21 cellular contexts compared by ENCODE assay signal in genomic region chr1:25657121-25657521, GRCh38. TPM values are rescaled to one million over a fixed set of nuclear protein-coding genes. Genes with fewer than 3 reads are reported as not detected.
DNase-seq lines count a peak whose midpoint lies in the region; ATAC-seq, FAIRE-seq and TF ChIP-seq lines count a peak whose summit lies in the region.
"Had no signal": no experiment of that assay in that cellular context is flagged by ENCODE, and none has a peak within 500 bp of the region (broad histone marks: within the 10 kb centered on the region; RNA-seq: fewer than 3 reads in every experiment).

No MANE protein-coding gene starts in this region.

- no peak for TF ChIP-seq RAD21 in GM12878 (IDR thresholded peaks at IDR 0.05; ENCODE audit: insufficient read depth, low read depth, low read length)

- CTCF ChIA-PET in GM12878 (lab: Yijun Ruan, JAX) = no interaction called here

- in situ Hi-C loops in GM12878 (cut with MboI) = no loop called here

- no peak overlapping the region for H3K27ac Mint-ChIP-seq in memory B cell
- no peak overlapping the region for H3K27ac Mint-ChIP-seq in activated CD4-positive, alpha-beta T cell treated with anti-CD3 and anti-CD28 coated beads, Interleukin-2, amount 10 ng/mL, durations not matched to agents 24 days and 14 days

- no peaks in the 10 kb centered on the region for H4K20me1 ChIP-seq in GM12878 (ENCODE audit: control insufficient read depth, insufficient read depth)

- H3K27me3 Mint-ChIP-seq in memory B cell = peaks cover 8% of the 10 kb centered on the region
- peaks cover 60% of the 10 kb centered on the region for H3K27me3 Mint-ChIP-seq in activated CD4-positive, alpha-beta T cell treated with anti-CD3 and anti-CD28 coated beads, Interleukin-2, amount 10 ng/mL, durations not matched to agents 24 days and 14 days

- H3K4me3 ChIP-seq in left ventricle myocardium inferior (no peak overlapping the region), GM12878 (no peak overlapping the region), thyroid gland (replicated peaks in 1 of 3) (no peak overlapping the region), foreskin fibroblast (ENCODE audit: low read depth in 1 of 2, low read length in 2 of 2) (no peak overlapping the region)
- H3K4me3 ChIP-seq: gastrocnemius medialis, sigmoid colon had no signal

- no peak overlapping the region for H3K4me2 ChIP-seq in GM12878 (ENCODE audit: control insufficient read depth, insufficient read depth)
- H3K4me2 ChIP-seq: SK-N-SH had no signal

- ATAC-seq in GM12878 (peak; percentile 53), memory B cell (ENCODE audit: low read depth) (peak; percentile 68)
- ATAC-seq: gastrocnemius medialis, HCT116, left colon had no signal

- H2AFZ ChIP-seq in GM12878 (ENCODE audit: control insufficient read depth, low read depth, low read length) = no peak overlapping the region

- BruUV-seq in GM12878 (replicated peaks; lab: Mats Ljungman, UMichigan) = no TSS peak

- no peak overlapping the region for H3K9ac ChIP-seq in GM12878 (ENCODE audit: control insufficient read depth, insufficient read depth, low read length)
- H3K9ac ChIP-seq: SK-N-SH had no signal

- FAIRE-seq in GM12878 (lab: Jason Lieb, UNC) = no peak
- FAIRE-seq: GM19239, RCC 7860 had no signal

- H3K4me1 ChIP-seq in left ventricle myocardium inferior = peaks cover 92% of the 10 kb centered on the region
- no peaks in the 10 kb centered on the region for H3K4me1 ChIP-seq in GM12878 (ENCODE audit: control insufficient read depth, insufficient read depth, low read length)
- H3K4me1 ChIP-seq in thyroid gland = peaks cover 10 to 38% of the 10 kb centered on the region in 2 donors
- H3K4me1 ChIP-seq: Caco-2 had no signal

- TF ChIP-seq POLR2A in GM12878 (IDR thresholded peaks at IDR 0.05; ENCODE audit: low read depth, low read length) = no peak
- no peak for TF ChIP-seq POLR2A in thyroid gland (IDR thresholded peaks at IDR 0.05)

- H3K9me3 Mint-ChIP-seq in memory B cell = no peaks in the 10 kb centered on the region
- H3K9me3 Mint-ChIP-seq in activated CD4-positive, alpha-beta T cell treated with anti-CD3 and anti-CD28 coated beads, Interleukin-2, amount 10 ng/mL, durations not matched to agents 24 days and 14 days = no peaks in the 10 kb centered on the region

- H3K27me3 ChIP-seq in left ventricle myocardium inferior (ENCODE audit: low read depth) (no peaks in the 10 kb centered on the region), GM12878 (replicated peaks in 1 of 2; ENCODE audit: control insufficient read depth in 2 of 2, insufficient read depth in 2 of 2, low read length in 1 of 2) (peaks cover 0 to 9% of the 10 kb centered on the region in 2 experiments; a peak in 3 of 4 replicates), thyroid gland (no peaks in the 10 kb centered on the region)
- H3K27me3 ChIP-seq: gastrocnemius medialis, sigmoid colon had no signal

- TF ChIP-seq CTCF in left ventricle myocardium inferior (IDR thresholded peaks at IDR 0.05; ENCODE audit: borderline replicate concordance) = no peak
- no peak for TF ChIP-seq CTCF in GM12878 (IDR thresholded peaks at IDR 0.05 in 2 of 3, conservative IDR thresholded peaks at IDR 0.05 in 1 of 3; ENCODE audit: control insufficient read depth in 2 of 3, extremely low read depth in 1 of 3, insufficient read depth in 1 of 3, low read depth in 3 of 3, low read length in 3 of 3)
- TF ChIP-seq CTCF in thyroid gland (IDR thresholded peaks at IDR 0.05) = no peak
- TF ChIP-seq CTCF in foreskin fibroblast (IDR thresholded peaks at IDR 0.05; ENCODE audit: low read depth, low read length) = no peak

- TF ChIP-seq EP300 in GM12878 (IDR thresholded peaks at IDR 0.05; ENCODE audit: borderline replicate concordance in 1 of 2, control insufficient read depth in 1 of 2, low read depth in 2 of 2, low read length in 2 of 2) = no peak

- H3K9me3 ChIP-seq in left ventricle myocardium inferior (replicated peaks) (no peaks in the 10 kb centered on the region), GM12878 (replicated peaks; ENCODE audit: control insufficient read depth, insufficient read depth, low read length) (no peaks in the 10 kb centered on the region), thyroid gland (no peaks in the 10 kb centered on the region)
- H3K9me3 ChIP-seq: Caco-2, gastrocnemius medialis, sigmoid colon, SK-N-SH had no signal

- 0% methylated on average over 4 of the region's 4 CpGs for WGBS in GM12878 (ENCODE audit: insufficient coverage, insufficient replicate concordance, low lambda C conversion rate, missing lambda C conversion rate)
- WGBS in thyroid gland, 2 donors = 49 to 66% methylated on average over 4 of the region's 4 CpGs

- H3K4me3 Mint-ChIP-seq in memory B cell = no peak overlapping the region
- no peak overlapping the region for H3K4me3 Mint-ChIP-seq in activated CD4-positive, alpha-beta T cell treated with anti-CD3 and anti-CD28 coated beads, Interleukin-2, amount 10 ng/mL, durations not matched to agents 24 days and 14 days

- H3K27ac ChIP-seq in left ventricle myocardium inferior (replicated peaks) = peak overlapping the region; percentile 83
- no peak overlapping the region for H3K27ac ChIP-seq in GM12878 (ENCODE audit: control insufficient read depth, insufficient read depth)
- peak overlapping the region in 2 of 3 donors; percentile 42 to 56 for H3K27ac ChIP-seq in thyroid gland
- H3K27ac ChIP-seq: epithelial cell of prostate, gastrocnemius medialis, sigmoid colon had no signal

- DNase-seq in left ventricle myocardium inferior = no peak
- DNase-seq in cardiac septum (ENCODE audit: low spot score) = no peak
- DNase-seq in GM12878 (ENCODE audit: low read depth, low spot score) = no peak
- no peak for DNase-seq in memory B cell (ENCODE audit: low spot score in 2 of 2)
- DNase-seq in thyroid gland = peak in 1 of 2 donors; percentile 30
- DNase-seq in stimulated activated CD4-positive, alpha-beta T cell treated with anti-CD3 and anti-CD28 coated beads, Interleukin-2, amount 100 ng/mL, for 24 hours = no peak
- no peak for DNase-seq in foreskin fibroblast
- no peak for DNase-seq in activated CD4-positive, alpha-beta T cell treated with anti-CD3 and anti-CD28 coated beads, Interleukin-2, amount 10 ng/mL, durations not matched to agents 24 days and 14 days
- DNase-seq: Caco-2; gastrocnemius medialis; left colon; MM.1S; NCI-H1694; NCI-H2227 treated with DMSO at 0.1 percent for 48 hours; sigmoid colon; SK-N-SH; stimulated activated CD4-positive, alpha-beta T cell treated with anti-CD3 and anti-CD28 coated beads, Interleukin-1b, Interleukin-23, amount 100 ng/mL, for 48 hours had no signal

- SMC1A ChIA-PET in GM12878 (lab: Charles Lee; ENCODE audit: uncharacterized antibody, unreplicated experiment) = no interaction called here

- intact Hi-C loops in left ventricle myocardium inferior (cut with micrococcal nuclease) = no loop called here
- intact Hi-C loops in cardiac septum (cut with DNase I) = loop anchor here (5.0 kb wide), 1 partner anchor 40 kb away; the partner anchor contains the start of gene MAN1C1
- intact Hi-C loops in GM12878 (cut with micrococcal nuclease; ENCODE audit: unreplicated experiment) = no loop called here
- intact Hi-C loops in thyroid gland (cut with DNase I) = no loop called here
- intact Hi-C loops in activated CD4-positive, alpha-beta T cell treated with anti-CD3 and anti-CD28 coated beads, Interleukin-2, amount 10 ng/mL, durations not matched to agents 24 days and 14 days (cut with micrococcal nuclease) = no loop called here

- H3K36me3 ChIP-seq in left ventricle myocardium inferior (no peaks in the 10 kb centered on the region), GM12878 (ENCODE audit: control insufficient read depth in 2 of 2, insufficient read depth in 2 of 2, low read length in 1 of 2) (no peaks in the 10 kb centered on the region), thyroid gland (no peaks in the 10 kb centered on the region)
- H3K36me3 ChIP-seq: gastrocnemius medialis, sigmoid colon had no signal

- RAD21 ChIA-PET in GM12878 (lab: Charles Lee; ENCODE audit: unreplicated experiment) = no interaction called here

- peaks cover 4% of the 10 kb centered on the region for H3K4me1 Mint-ChIP-seq in memory B cell
- H3K4me1 Mint-ChIP-seq in activated CD4-positive, alpha-beta T cell treated with anti-CD3 and anti-CD28 coated beads, Interleukin-2, amount 10 ng/mL, durations not matched to agents 24 days and 14 days = peaks cover 6% of the 10 kb centered on the region

- H3K36me3 Mint-ChIP-seq in memory B cell = no peaks in the 10 kb centered on the region
- no peaks in the 10 kb centered on the region for H3K36me3 Mint-ChIP-seq in activated CD4-positive, alpha-beta T cell treated with anti-CD3 and anti-CD28 coated beads, Interleukin-2, amount 10 ng/mL, durations not matched to agents 24 days and 14 days (ENCODE audit: low read depth)

- POLR2A ChIA-PET in GM12878 (lab: Charles Lee) = no interaction called here

- no peaks in the 10 kb centered on the region for H3K79me2 ChIP-seq in GM12878 (ENCODE audit: control insufficient read depth, insufficient read depth, low read length)

TF ChIP-seq in GM12878, 131 proteins besides CTCF, POLR2A, EP300 and RAD21 (continues in another document):
- TF ChIP-seq, protein P1, sequence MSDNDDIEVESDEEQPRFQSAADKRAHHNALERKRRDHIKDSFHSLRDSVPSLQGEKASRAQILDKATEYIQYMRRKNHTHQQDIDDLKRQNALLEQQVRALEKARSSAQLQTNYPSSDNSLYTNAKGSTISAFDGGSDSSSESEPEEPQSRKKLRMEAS (IDR thresholded peaks at IDR 0.05; ENCODE audit: low read depth, low read length) = no peak
- no peak for TF ChIP-seq GATAD2B (conservative IDR thresholded peaks at IDR 0.05; ENCODE audit: low read depth)

RNA-seq across cellular contexts. Expression of gene MAN1C1, which starts 40.5 kb away (rescaled TPM):
- total RNA-seq in left ventricle myocardium inferior (18.0 TPM), cardiac septum (16.7 TPM), GM12878 (2014; rRNA removed) (0.23 TPM in 1 of 2 replicates, not detected in the other), GM12878 (2014; rRNA removed; fragmentation: Illumina TruSeq; extraction: Trizol) (0.09 and 0.22 TPM in 2 replicates), GM12878 (2021) (0.19 and 0.21 TPM in 2 replicates), thyroid gland (10 to 100 TPM; 28.1 to 60.4 (median 32.7) TPM)
- 0.58 and 0.88 TPM in 2 replicates for total RNA-seq in GM12878 (2013; cell fraction: nucleolus; rRNA removed)
- polyA plus RNA-seq in GM12878 (2011; ENCODE audit: low read depth) = not detected
- polyA plus RNA-seq in GM12878 (2011; rRNA removed) (0.35 and 0.38 TPM in 2 replicates), GM12878 (2014; fragmentation: Illumina TruSeq; extraction: Trizol) (0.12 TPM in 1 of 2 replicates, not detected in the other), GM12878 (2014; fragmentation: Nextera tagmentation; extraction: Ambion mirVana) (not detected), GM12878 (2014; rRNA removed) (0.18 and 0.56 TPM in 2 replicates), GM12878 (2016; fragmentation: Nextera tagmentation; extraction: Ambion mirVana) (under 1 TPM in 1 of 2 experiments, not detected in 1; 0.15 TPM)
- 0.64 and 0.70 TPM in 2 replicates for polyA plus RNA-seq in GM12878 (2011; cell fraction: cytosol; rRNA removed)
- polyA plus RNA-seq in GM12878 (2011; cell fraction: nucleus; rRNA removed) = 1.0 and 1.1 TPM in 2 replicates
- 0.16 and 0.29 TPM in 2 replicates for polyA plus RNA-seq in GM12878 (2012)
- 0.46 and 0.80 TPM in 2 replicates for polyA minus RNA-seq in GM12878 (2011; rRNA and poly(A)+ RNA removed)
- polyA minus RNA-seq in GM12878 (2011; cell fraction: cytosol; rRNA and poly(A)+ RNA removed) = 0.62 TPM in 1 of 2 replicates, not detected in the other
- 0.24 and 0.29 TPM in 2 replicates for polyA minus RNA-seq in GM12878 (2011; cell fraction: nucleus; rRNA and poly(A)+ RNA removed)
- total RNA-seq in activated CD4-positive, alpha-beta T cell treated with anti-CD3 and anti-CD28 coated beads, Interleukin-2, amount 10 ng/mL, durations not matched to agents 24 days and 14 days = 2.2 and 2.9 TPM in 2 replicates
